Comparison of ENCODE assay signal across 10 cellular contexts in genomic region chr9:33750307-33750838, GRCh38. TPM values are rescaled to one million over a fixed set of nuclear protein-coding genes. Genes with fewer than 3 reads are reported as not detected.
A peak's percentile ranks its signal among the peaks of the same experiment; 100 is the strongest.
DNase-seq lines count a peak whose midpoint lies in the region; ATAC-seq, FAIRE-seq and TF ChIP-seq lines count a peak whose summit lies in the region.
"Had no signal": no experiment of that assay in that cellular context is flagged by ENCODE, and none has a peak within 500 bp of the region (broad histone marks: within the 10 kb centered on the region; RNA-seq: fewer than 3 reads in every experiment).

No MANE protein-coding gene starts in this region.

- in situ Hi-C loops in HepG2 (cut with HindIII; ENCODE audit: extremely low pct_ligation_motif_present, low pct_unique_long_range_greater_than_20kb), result no loop called here

- POLR2A ChIA-PET in HepG2 (lab: Yijun Ruan, JAX), result no interaction called here

- H3K27me3 Mint-ChIP-seq in astrocyte (ENCODE audit: low read depth, unreplicated experiment), result peaks cover 62% of the 10 kb centered on the region

- peak overlapping the region in 2 of 3 donors; percentile 31 to 46 for H3K4me3 ChIP-seq in right lobe of liver
- no peak overlapping the region for H3K4me3 ChIP-seq in HepG2 (replicated peaks in 1 of 3; ENCODE audit: insufficient read depth in 1 of 3, low read depth in 2 of 3, low read length in 3 of 3)
- H3K4me3 ChIP-seq in astrocyte (ENCODE audit: insufficient read depth, low read depth, low read length), result peak overlapping the region; percentile 52
- no peak overlapping the region for H3K4me3 ChIP-seq in hepatocyte
- H3K4me3 ChIP-seq in urinary bladder (ENCODE audit: low read depth, low read length), result peak overlapping the region; percentile 2

- H3K79me2 ChIP-seq in HepG2 (ENCODE audit: insufficient read depth, low read length) (no peaks in the 10 kb centered on the region), astrocyte (ENCODE audit: insufficient read depth, low read length) (no peaks in the 10 kb centered on the region), hepatocyte (no peaks in the 10 kb centered on the region)

- BruUV-seq in HepG2 (replicated peaks; lab: Mats Ljungman, UMichigan), result no TSS peak

- DNase-seq in right lobe of liver (peak; percentile 58 to 69 (median 68)), HepG2 (ENCODE audit: low spot score) (no peak), astrocyte (ENCODE audit: low read depth) (no peak), hepatocyte (ENCODE audit: low spot score) (no peak), NCI-H774 (lab: John Stamatoyannopoulos, UW) (no peak)
- DNase-seq: cortex of kidney, GDM1 had no signal

- H3K36me3 ChIP-seq in right lobe of liver, result no peaks in the 10 kb centered on the region
- no peaks in the 10 kb centered on the region for H3K36me3 ChIP-seq in HepG2 (replicated peaks in 1 of 2; ENCODE audit: control insufficient read depth in 1 of 2, insufficient read depth in 2 of 2, low read length in 2 of 2)
- H3K36me3 ChIP-seq in astrocyte (ENCODE audit: insufficient read depth, low read length), result no peaks in the 10 kb centered on the region
- no peaks in the 10 kb centered on the region for H3K36me3 ChIP-seq in hepatocyte (replicated peaks; ENCODE audit: insufficient read depth, low read depth)
- H3K36me3 ChIP-seq in urinary bladder (ENCODE audit: insufficient read depth), result no peaks in the 10 kb centered on the region

- H3K27me3 ChIP-seq in right lobe of liver, result no peaks in the 10 kb centered on the region
- 0 out of 5 replicates have a peak, but pooled peaks cover 0 to 1% of the 10 kb centered on the region in 2 experiments for H3K27me3 ChIP-seq in HepG2 (ENCODE audit: control insufficient read depth in 1 of 2, insufficient read depth in 2 of 2, low read length in 2 of 2)
- H3K27me3 ChIP-seq in astrocyte (ENCODE audit: insufficient read depth, low read length), result peaks cover 16% of the 10 kb centered on the region
- no peaks in the 10 kb centered on the region for H3K27me3 ChIP-seq in hepatocyte

- TF ChIP-seq RAD21 in HepG2 (CRISPR knock-in tag; IDR thresholded peaks at IDR 0.05), result no peak

- TF ChIP-seq EP300 in HepG2 (IDR thresholded peaks at IDR 0.05; ENCODE audit: low read depth in 2 of 2, low read length in 2 of 2) (no peak), HepG2 (CRISPR knock-in tag; IDR thresholded peaks at IDR 0.05; ENCODE audit: borderline replicate concordance) (no peak)

- H3K9ac ChIP-seq in HepG2 (ENCODE audit: insufficient read depth, low read depth, low read length) (no peak overlapping the region), astrocyte (ENCODE audit: low read length) (peak overlapping the region; percentile 66)

- H3K9me2 ChIP-seq in hepatocyte (replicated peaks; ENCODE audit: insufficient read depth), result no peaks in the 10 kb centered on the region

- H3K27ac ChIP-seq in right lobe of liver (no peak overlapping the region), HepG2 (ENCODE audit: extremely low read length, insufficient read depth, low read length) (no peak overlapping the region), astrocyte (ENCODE audit: low read depth, low read length) (no peak overlapping the region), hepatocyte (peak overlapping the region; percentile 96), urinary bladder (ENCODE audit: low read depth) (no peak overlapping the region)

- H3K36me3 Mint-ChIP-seq in astrocyte (ENCODE audit: low read depth, unreplicated experiment), result no peaks in the 10 kb centered on the region

- H3K9me3 Mint-ChIP-seq in astrocyte (ENCODE audit: unreplicated experiment), result peaks cover 2% of the 10 kb centered on the region

- TF ChIP-seq CTCF in right lobe of liver (IDR thresholded peaks at IDR 0.05), result no peak
- TF ChIP-seq CTCF in HepG2 (CRISPR knock-in tag; IDR thresholded peaks at IDR 0.05), result no peak
- TF ChIP-seq CTCF in astrocyte (IDR thresholded peaks at IDR 0.05; ENCODE audit: insufficient read depth, low read depth, low read length), result no peak
- TF ChIP-seq CTCF in hepatocyte (IDR thresholded peaks at IDR 0.05; ENCODE audit: poor library complexity), result no peak

- FAIRE-seq in HepG2 (lab: Jason Lieb, UNC) (no peak), astrocyte (lab: Jason Lieb, UNC) (no peak)

- H3K27ac Mint-ChIP-seq in astrocyte (ENCODE audit: unreplicated experiment), result no peak overlapping the region

- TF ChIP-seq POLR2A in right lobe of liver (IDR thresholded peaks at IDR 0.05), result no peak
- no peak for TF ChIP-seq POLR2A in HepG2 (IDR thresholded peaks at IDR 0.05; ENCODE audit: insufficient read depth in 1 of 2, low read depth in 2 of 2, low read length in 2 of 2)

- H4K20me1 ChIP-seq in HepG2 (ENCODE audit: insufficient read depth, low read length), result no peaks in the 10 kb centered on the region
- H4K20me1 ChIP-seq in astrocyte (ENCODE audit: insufficient read depth, low read length), result no peaks in the 10 kb centered on the region
- H4K20me1 ChIP-seq in hepatocyte (ENCODE audit: insufficient read depth, poor library complexity, severe bottlenecking), result no peaks in the 10 kb centered on the region

- no peak overlapping the region for H3K4me3 Mint-ChIP-seq in astrocyte (ENCODE audit: unreplicated experiment)

- peaks cover 0 to 12% (median 4%) of the 10 kb centered on the region in 4 donors for H3K4me1 ChIP-seq in right lobe of liver
- H3K4me1 ChIP-seq in HepG2 (ENCODE audit: insufficient read depth, low read length), result peaks cover 28% of the 10 kb centered on the region
- no peaks in the 10 kb centered on the region for H3K4me1 ChIP-seq in astrocyte (ENCODE audit: insufficient read depth, low read length)
- H3K4me1 ChIP-seq in hepatocyte (ENCODE audit: insufficient read depth), result peaks cover 14% of the 10 kb centered on the region
- no peaks in the 10 kb centered on the region for H3K4me1 ChIP-seq in urinary bladder (ENCODE audit: insufficient read depth)

- H3K9me3 ChIP-seq in right lobe of liver (no peaks in the 10 kb centered on the region), HepG2 (ENCODE audit: low read length) (no peaks in the 10 kb centered on the region), astrocyte (ENCODE audit: insufficient read depth, low read depth, low read length) (no peaks in the 10 kb centered on the region), hepatocyte (ENCODE audit: low read depth) (no peaks in the 10 kb centered on the region)

- H3K4me2 ChIP-seq in HepG2 (ENCODE audit: low read depth, low read length) (no peak overlapping the region), astrocyte (ENCODE audit: low read length) (peak overlapping the region; percentile 90), hepatocyte (no peak overlapping the region)

- CTCF ChIA-PET in HepG2 (lab: Yijun Ruan, JAX; ENCODE audit: low intra/inter-chr PET ratio, low total read pairs), result no interaction called here

- ATAC-seq in right lobe of liver (peak; percentile 65 to 77 (median 72)), HepG2 (no peak; the same call in 2 of the 3 replicates), HG03565 (IDR thresholded peaks at IDR 0.05; ENCODE audit: unreplicated experiment) (no peak), HG03457 (IDR thresholded peaks at IDR 0.05; ENCODE audit: unreplicated experiment) (no peak)

- 13% methylated on average over 10 of the region's 35 CpGs for WGBS in right lobe of liver (ENCODE audit: insufficient coverage, low coverage, low lambda C conversion rate, missing lambda C conversion rate)
- WGBS in HepG2 (ENCODE audit: low lambda C conversion rate), result 95% methylated on average over 31 of the region's 35 CpGs
- 96% methylated on average over 13 of the region's 35 CpGs for WGBS in hepatocyte (ENCODE audit: low lambda C conversion rate, missing lambda C conversion rate)
- WGBS in urinary bladder, result 7% methylated on average over 35 of the region's 35 CpGs

- H3K4me1 Mint-ChIP-seq in astrocyte (ENCODE audit: low read depth, unreplicated experiment), result no peaks in the 10 kb centered on the region

- H2AFZ ChIP-seq in HepG2 (ENCODE audit: low read length), result no peak overlapping the region
- peak overlapping the region; percentile 90 for H2AFZ ChIP-seq in astrocyte (ENCODE audit: low read depth, low read length)
- no peak overlapping the region for H2AFZ ChIP-seq in hepatocyte

- intact Hi-C loops in right lobe of liver (cut with DNase I) (no loop called here), HepG2 (cut with micrococcal nuclease; ENCODE audit: unreplicated experiment) (no loop called here)

TF ChIP-seq in HepG2, 621 proteins besides CTCF, POLR2A, EP300 and RAD21 (continues in another document):
- TF ChIP-seq HOXA9 (CRISPR knock-in tag; IDR thresholded peaks at IDR 0.05; ENCODE audit: borderline replicate concordance), result no peak

RNA-seq across cellular contexts. Expression of gene PRSS3, which starts 45.0 kb away (rescaled TPM):
- total RNA-seq in right lobe of liver (10 to 100 TPM in 1 of 6 experiments, 1 to 10 TPM in 4, under 1 TPM in 1; 0.93 to 18.0 (median 3.8) TPM), HepG2 (2016; rRNA removed; fragmentation: Illumina TruSeq; extraction: Trizol) (not detected in 2 replicates), astrocyte (not detected in 2 replicates), hepatocyte (3.5 TPM in 1 of 2 replicates, not detected in the other), urinary bladder (not detected)
- total RNA-seq in HepG2 (2016; cell fraction: cytosol; rRNA removed; fragmentation: Illumina TruSeq; extraction: Trizol; ENCODE audit: low read depth), result not detected in 2 replicates
- total RNA-seq in HepG2 (2016; cell fraction: insoluble cytoplasmic fraction; rRNA removed; fragmentation: Illumina TruSeq; extraction: Trizol), result not detected in 2 replicates
- total RNA-seq in HepG2 (2016; cell fraction: membrane; rRNA removed; fragmentation: Illumina TruSeq; extraction: Trizol), result not detected in 2 replicates
- not detected in 2 replicates for total RNA-seq in HepG2 (2016; cell fraction: nucleus; rRNA removed; fragmentation: Illumina TruSeq; extraction: Trizol)
- polyA plus RNA-seq in HepG2 (2011; rRNA removed) (not detected in 2 replicates), hepatocyte (1.5 and 1.6 TPM in 2 replicates), urinary bladder (1.9 TPM)
- not detected in 2 replicates for polyA plus RNA-seq in HepG2 (2011; cell fraction: cytosol; rRNA removed)
- polyA plus RNA-seq in HepG2 (2011; cell fraction: nucleus; rRNA removed), result not detected in 2 replicates
- polyA plus RNA-seq in HepG2 (2012), result not detected in 2 replicates
- not detected in 2 replicates for polyA plus RNA-seq in HepG2 (2016; cell fraction: cytosol; fragmentation: Illumina TruSeq; extraction: Trizol; ENCODE audit: low read depth)
- not detected in 2 replicates for polyA plus RNA-seq in HepG2 (2016; cell fraction: insoluble cytoplasmic fraction; fragmentation: Illumina TruSeq; extraction: Trizol; ENCODE audit: low read depth)
- not detected in 2 replicates for polyA plus RNA-seq in HepG2 (2016; cell fraction: membrane; fragmentation: Illumina TruSeq; extraction: Trizol; ENCODE audit: low read depth)
- polyA plus RNA-seq in HepG2 (2016; cell fraction: nucleus; fragmentation: Illumina TruSeq; extraction: Trizol; ENCODE audit: insufficient read depth, low read depth), result not detected in 2 replicates
- polyA minus RNA-seq in HepG2 (2011; rRNA and poly(A)+ RNA removed; ENCODE audit: low replicate concordance), result not detected in 2 replicates
- polyA minus RNA-seq in HepG2 (2011; cell fraction: cytosol; rRNA and poly(A)+ RNA removed), result not detected in 2 replicates
- not detected in 2 replicates for polyA minus RNA-seq in HepG2 (2011; cell fraction: nucleus; rRNA and poly(A)+ RNA removed)

Comparison
In these comparisons a context has a peak if more than half of its experiments do, and no peak if none do; other contexts are left out.
1. ATAC-seq: peak in right lobe of liver (4 of 4); none in HepG2 (single experiment), HG03565 (single experiment) and HG03457 (single experiment).
2. DNase-seq: peak in right lobe of liver (3 of 3); none in HepG2 (single experiment), astrocyte (single experiment), hepatocyte (single experiment) and NCI-H774 (single experiment).
3. H3K4me3 ChIP-seq: peak in right lobe of liver (2 of 3), astrocyte (single experiment) and urinary bladder (single experiment); none in HepG2 (0 of 3) and hepatocyte (single experiment).